In the genomic region with DNA sequence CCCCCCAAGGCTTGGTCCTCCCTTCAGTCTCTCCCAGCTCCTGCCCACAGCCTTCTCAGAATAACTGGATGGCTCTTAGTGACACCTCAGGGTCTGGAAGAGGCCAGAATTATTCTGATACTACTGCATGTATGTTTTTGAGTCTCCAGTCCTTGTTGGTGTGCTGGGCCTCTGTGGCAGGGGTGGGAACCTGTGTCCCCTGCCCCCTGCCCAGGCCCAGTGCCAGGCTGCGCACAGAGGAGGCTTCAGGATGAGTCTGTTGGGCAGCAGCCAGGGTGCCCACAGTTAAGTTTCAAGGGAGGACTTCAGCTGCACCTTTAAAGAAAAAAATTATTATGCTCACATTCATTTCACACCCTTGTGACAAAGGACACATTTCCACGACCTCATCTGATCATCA, we compare ENCODE assay signal across 17 cellular contexts.
"Had no signal": no experiment of that assay in that cellular context is flagged by ENCODE, and none has a peak within 500 bp of the region (broad histone marks: within the 10 kb centered on the region; RNA-seq: fewer than 3 reads in every experiment).

No MANE protein-coding gene starts in this region.

- DNase-seq: colonic mucosa; effector memory CD4-positive, alpha-beta T cell; esophagus squamous epithelium; foreskin melanocyte; glutamatergic neuron; mucosa of descending colon; naive thymus-derived CD4-positive, alpha-beta T cell; right cardiac atrium; small intestine; stimulated activated CD4-positive, alpha-beta T cell treated with anti-CD3 and anti-CD28 coated beads, Interleukin-15, amount 100 ng/mL, for 24 hours; stimulated activated CD4-positive, alpha-beta T cell treated with anti-CD3 and anti-CD28 coated beads, Interleukin-2, amount 100 ng/mL, for 48 hours; stimulated activated naive CD4-positive, alpha-beta T cell; stimulated activated naive CD8-positive, alpha-beta T cell treated with anti-CD3 and anti-CD28 coated beads, Interleukin-15, amount 100 ng/mL, for 72 hours; thyroid gland had no signal

- H3K27me3 ChIP-seq: colonic mucosa, esophagus squamous epithelium, neural progenitor cell, thyroid gland had no signal

- H3K9me3 ChIP-seq: colonic mucosa, esophagus squamous epithelium, mucosa of descending colon, prostate gland, thyroid gland had no signal

- H3K9ac ChIP-seq: neural progenitor cell had no signal

- H3K4me3 ChIP-seq: colonic mucosa, esophagus squamous epithelium, lung, mucosa of descending colon, neural progenitor cell, prostate gland, thyroid gland had no signal

- H3K36me3 ChIP-seq: colonic mucosa, esophagus squamous epithelium, neural progenitor cell, prostate gland, thyroid gland had no signal

- H3K4me1 ChIP-seq: colonic mucosa, neural progenitor cell, prostate gland had no signal

- H3K27ac ChIP-seq: colonic mucosa, esophagus squamous epithelium, neural progenitor cell, prostate gland, thyroid gland had no signal
